23 cellular contexts compared by ENCODE assay signal in the genomic region with DNA sequence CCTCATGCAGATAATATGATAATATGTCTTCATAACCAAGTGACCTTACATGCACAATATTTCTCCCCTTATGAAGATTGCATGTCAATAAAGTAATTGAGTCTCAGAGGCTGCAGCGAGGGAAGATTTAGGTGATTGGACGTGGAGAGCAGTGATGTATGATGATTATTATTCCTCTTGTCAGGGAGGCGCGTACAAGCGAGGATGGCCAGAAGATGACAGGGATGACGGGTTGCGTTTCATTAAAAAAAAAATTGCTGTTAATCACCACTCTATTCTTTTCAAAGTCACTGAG.
A peak's percentile ranks its signal among the peaks of the same experiment; 100 is the strongest.
DNase-seq lines count a peak whose midpoint lies in the region; ATAC-seq and TF ChIP-seq lines count a peak whose summit lies in the region.
"Had no signal": no experiment of that assay in that cellular context is flagged by ENCODE, and none has a peak within 500 bp of the region (broad histone marks: within the 10 kb centered on the region; RNA-seq: fewer than 3 reads in every experiment).

No MANE protein-coding gene starts in this region.

- H3K4me1 Mint-ChIP-seq in neural progenitor cell, result peaks cover 62% of the 10 kb centered on the region
- H3K4me1 Mint-ChIP-seq: activated CD4-positive, alpha-beta T cell treated with anti-CD3 and anti-CD28 coated beads, Interleukin-2, amount 10 ng/mL, durations not matched to agents 7 days and 5 days; activated naive CD4-positive, alpha-beta T cell treated with anti-CD3 and anti-CD28 coated beads, Interleukin-2, amount 10 ng/mL, durations not matched to agents 7 days and 5 days; CD8-positive, alpha-beta memory T cell had no signal

- no peaks in the 10 kb centered on the region for H3K36me3 ChIP-seq in heart right ventricle
- no peaks in the 10 kb centered on the region for H3K36me3 ChIP-seq in neural progenitor cell
- H3K36me3 ChIP-seq: brain microvascular endothelial cell, thyroid gland had no signal

- H3K4me2 ChIP-seq in neural progenitor cell, result peak overlapping the region; percentile 48
- H3K4me2 ChIP-seq: KMS-11 had no signal

- no peaks in the 10 kb centered on the region for H3K27me3 ChIP-seq in heart right ventricle
- H3K27me3 ChIP-seq in neural progenitor cell, result no peaks in the 10 kb centered on the region
- H3K27me3 ChIP-seq: brain microvascular endothelial cell, thyroid gland had no signal

- peaks cover 4% of the 10 kb centered on the region for H3F3A ChIP-seq in neural progenitor cell (ENCODE audit: low read depth)

- peak overlapping the region in 3 of 10 donors; percentile 9 to 27 (median 22) for H3K4me3 ChIP-seq in heart right ventricle
- peak overlapping the region; percentile 47 for H3K4me3 ChIP-seq in coronary artery
- no peak overlapping the region for H3K4me3 ChIP-seq in neural progenitor cell
- H3K4me3 ChIP-seq: mucosa of descending colon, thyroid gland had no signal

- no peak for ATAC-seq in heart right ventricle
- no peak for ATAC-seq in stimulated activated naive CD8-positive, alpha-beta T cell treated with anti-CD3 and anti-CD28 coated beads, Interleukin-15, Interleukin-2, amounts not matched to agents 100 U/mL and 50 U/mL, for 24 hours
- ATAC-seq: mucosa of descending colon had no signal

- no peak for DNase-seq in heart right ventricle
- DNase-seq in cardiac septum (ENCODE audit: low spot score), result no peak
- DNase-seq in coronary artery (ENCODE audit: low spot score), result no peak
- DNase-seq in neural progenitor cell (ENCODE audit: low spot score), result no peak
- DNase-seq in epidermal melanocyte (ENCODE audit: insufficient read length, low spot score), result no peak
- DNase-seq in stimulated activated naive CD8-positive, alpha-beta T cell treated with anti-CD3 and anti-CD28 coated beads, Interleukin-15, Interleukin-2, amounts not matched to agents 100 U/mL and 50 U/mL, for 24 hours, result no peak
- DNase-seq in activated T-cell treated with anti-CD3 and anti-CD28 coated beads, Interleukin-2, amount 50 U/mL, for 1 hour, result no peak
- DNase-seq in C1 segment of cervical spinal cord (lab: John Stamatoyannopoulos, UW), result no peak
- DNase-seq: activated CD4-positive, alpha-beta T cell treated with anti-CD3 and anti-CD28 coated beads, Interleukin-2, amount 10 ng/mL, durations not matched to agents 7 days and 5 days; activated naive CD4-positive, alpha-beta T cell treated with anti-CD3 and anti-CD28 coated beads, Interleukin-2, amount 10 ng/mL, durations not matched to agents 7 days and 5 days; brain microvascular endothelial cell; CD8-positive, alpha-beta memory T cell; DMS79; H7; hypothalamus; mucosa of descending colon; NCI-H1092; NCI-H2171 treated with DMSO at 0.1 percent for 48 hours; small intestine; SW 1271 had no signal

- H3K4me1 ChIP-seq in heart right ventricle (peaks cover 22 to 60% (median 49%) of the 10 kb centered on the region in 9 donors), neural progenitor cell (peaks cover 28% of the 10 kb centered on the region)

- peaks cover 0 to 6% (median 0%) of the 10 kb centered on the region in 11 donors for H3K9me3 ChIP-seq in heart right ventricle
- no peaks in the 10 kb centered on the region for H3K9me3 ChIP-seq in neural progenitor cell (ENCODE audit: low read depth)
- H3K9me3 ChIP-seq: mucosa of descending colon, thyroid gland had no signal

- H3K27ac ChIP-seq in heart right ventricle (peak overlapping the region in 9 of 10 donors; percentile 58 to 89 (median 81)), coronary artery (peak overlapping the region in 1 of 2 donors; percentile 91), neural progenitor cell (no peak overlapping the region)
- H3K27ac ChIP-seq: KMS-11, parathyroid adenoma had no signal

- H3K4me3 Mint-ChIP-seq in neural progenitor cell, result no peak overlapping the region
- H3K4me3 Mint-ChIP-seq: activated CD4-positive, alpha-beta T cell treated with anti-CD3 and anti-CD28 coated beads, Interleukin-2, amount 10 ng/mL, durations not matched to agents 7 days and 5 days; activated naive CD4-positive, alpha-beta T cell treated with anti-CD3 and anti-CD28 coated beads, Interleukin-2, amount 10 ng/mL, durations not matched to agents 7 days and 5 days had no signal

- H3K27ac Mint-ChIP-seq in neural progenitor cell, result peak overlapping the region; percentile 76
- H3K27ac Mint-ChIP-seq: activated CD4-positive, alpha-beta T cell treated with anti-CD3 and anti-CD28 coated beads, Interleukin-2, amount 10 ng/mL, durations not matched to agents 7 days and 5 days; activated naive CD4-positive, alpha-beta T cell treated with anti-CD3 and anti-CD28 coated beads, Interleukin-2, amount 10 ng/mL, durations not matched to agents 7 days and 5 days; CD8-positive, alpha-beta memory T cell had no signal

- H3K79me2 ChIP-seq in neural progenitor cell (ENCODE audit: low read depth), result no peaks in the 10 kb centered on the region
- H3K79me2 ChIP-seq: parathyroid adenoma had no signal

- intact Hi-C loops in heart right ventricle (cut with DNase I) (no loop called here), cardiac septum (cut with DNase I) (no loop called here)

- peaks cover 8% of the 10 kb centered on the region for H3K9me3 Mint-ChIP-seq in neural progenitor cell
- H3K9me3 Mint-ChIP-seq: activated CD4-positive, alpha-beta T cell treated with anti-CD3 and anti-CD28 coated beads, Interleukin-2, amount 10 ng/mL, durations not matched to agents 7 days and 5 days had no signal

- H2AFZ ChIP-seq in neural progenitor cell (replicated peaks), result peak overlapping the region; percentile 36
- H2AFZ ChIP-seq: parathyroid adenoma had no signal

- H3K9ac ChIP-seq in neural progenitor cell, result no peak overlapping the region
- H3K9ac ChIP-seq: KMS-11, parathyroid adenoma had no signal

- H3K36me3 Mint-ChIP-seq in neural progenitor cell, result no peaks in the 10 kb centered on the region
- H3K36me3 Mint-ChIP-seq: activated naive CD4-positive, alpha-beta T cell treated with anti-CD3 and anti-CD28 coated beads, Interleukin-2, amount 10 ng/mL, durations not matched to agents 7 days and 5 days; CD8-positive, alpha-beta memory T cell had no signal

- H4K20me1 ChIP-seq in neural progenitor cell (ENCODE audit: low read depth), result no peaks in the 10 kb centered on the region

- no peaks in the 10 kb centered on the region for H3K27me3 Mint-ChIP-seq in neural progenitor cell (ENCODE audit: insufficient read depth, low read depth)
- H3K27me3 Mint-ChIP-seq: activated CD4-positive, alpha-beta T cell treated with anti-CD3 and anti-CD28 coated beads, Interleukin-2, amount 10 ng/mL, durations not matched to agents 7 days and 5 days; activated naive CD4-positive, alpha-beta T cell treated with anti-CD3 and anti-CD28 coated beads, Interleukin-2, amount 10 ng/mL, durations not matched to agents 7 days and 5 days; CD8-positive, alpha-beta memory T cell had no signal

- WGBS in heart right ventricle, 2 donors, result 73 to 76% methylated on average over 7 of the region's 7 CpGs

- TF ChIP-seq CTCF in heart right ventricle (IDR thresholded peaks at IDR 0.05), result no peak
- no peak for TF ChIP-seq CTCF in coronary artery (IDR thresholded peaks at IDR 0.05)
- TF ChIP-seq CTCF in neural progenitor cell (IDR thresholded peaks at IDR 0.05), result no peak
